In the genomic region with DNA sequence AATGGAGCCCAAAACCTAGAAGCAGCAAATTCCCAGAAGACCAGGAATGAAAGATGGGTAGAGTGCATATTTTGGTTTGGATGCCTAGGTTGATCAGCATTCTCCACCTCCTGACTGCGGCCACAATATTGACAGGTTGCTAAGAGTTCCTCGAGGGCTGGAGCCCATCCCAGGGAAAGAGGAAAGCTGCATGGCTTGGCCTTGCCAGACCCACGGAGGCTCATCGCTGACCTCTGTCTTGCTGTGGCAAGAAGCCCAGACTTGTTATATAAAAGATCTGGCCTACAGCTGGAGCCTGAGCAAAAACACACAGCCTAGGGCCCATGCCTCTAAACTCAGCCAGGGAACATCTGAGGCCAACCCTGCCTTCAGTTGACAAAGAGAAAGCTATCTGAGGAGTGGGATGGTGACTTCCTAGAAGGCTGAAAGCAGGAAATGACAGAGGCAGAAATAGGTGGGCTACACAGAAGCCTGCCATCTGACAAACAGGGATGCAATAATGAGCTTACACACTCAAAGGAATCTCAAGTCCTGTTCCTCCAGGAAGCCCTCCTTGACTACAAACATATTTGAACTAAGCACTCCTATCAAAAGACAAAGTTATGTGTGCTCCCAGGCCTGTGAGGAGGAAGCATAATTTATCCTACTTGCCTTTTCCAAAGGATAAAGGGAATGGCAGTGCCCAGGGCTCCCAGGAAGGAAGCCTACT, we compare ENCODE assay signal across 9 cellular contexts. TPM values are rescaled to one million over a fixed set of nuclear protein-coding genes. Genes with fewer than 3 reads are reported as not detected.
DNase-seq lines count a peak whose midpoint lies in the region; ATAC-seq and TF ChIP-seq lines count a peak whose summit lies in the region.
"Had no signal": no experiment of that assay in that cellular context is flagged by ENCODE, and none has a peak within 500 bp of the region (broad histone marks: within the 10 kb centered on the region; RNA-seq: fewer than 3 reads in every experiment).

No MANE protein-coding gene starts in this region.

- no peaks in the 10 kb centered on the region for H3K36me3 ChIP-seq in brain microvascular endothelial cell (replicated peaks)

- H3K27me3 Mint-ChIP-seq in immature natural killer cell (ENCODE audit: low read depth in 3 of 3) = peaks cover 0 to 1% (median 1%) of the 10 kb centered on the region in 3 donors

- CTCF ChIA-PET in GM10248 (lab: Yijun Ruan, JAX) = interaction anchor here (1.1 to 3.0 kb wide), 4 partner anchors 13 to 160 kb away, joined by 3 to 21 read pairs (median 6); a partner anchor contains a TSS

- DNase-seq in HFF-Myc (ENCODE audit: extremely low read depth, low read depth) (peak; percentile 60), brain microvascular endothelial cell (peak; percentile 40), immature natural killer cell (no peak), GM10248 (ENCODE audit: extremely low spot score) (no peak), foreskin melanocyte (no peak), retina (no peak)
- DNase-seq: activated naive CD4-positive, alpha-beta T cell treated with Interleukin-2 at 50 U/mL for 16 hours had no signal

- H3K27ac ChIP-seq in brain microvascular endothelial cell (no peak overlapping the region), skin epidermis (peak overlapping the region in 16 of 21 experiments; percentile 1 to 78 (median 42))

- POLR2A ChIA-PET in GM10248 (lab: Yijun Ruan, JAX) = interaction anchor here (0.8 to 1.1 kb wide), 2 partner anchors 33 to 34 kb away, joined by 3 read pairs; no protein-coding TSS in a partner anchor

- H3K4me3 ChIP-seq in HFF-Myc (replicated peaks; ENCODE audit: low read depth, low read length) = no peak overlapping the region
- no peak overlapping the region for H3K4me3 ChIP-seq in brain microvascular endothelial cell (ENCODE audit: low read depth, low read length)
- no peak overlapping the region for H3K4me3 ChIP-seq in skin epidermis

- H3K4me1 Mint-ChIP-seq in immature natural killer cell = peaks cover 66 to 85% of the 10 kb centered on the region in 2 donors

- peaks cover 0 to 2% (median 0%) of the 10 kb centered on the region in 6 donors for H3K9me3 Mint-ChIP-seq in immature natural killer cell

- no peak for ATAC-seq in GM19395 (IDR thresholded peaks at IDR 0.05; ENCODE audit: unreplicated experiment)

- TF ChIP-seq CTCF in HFF-Myc (IDR thresholded peaks at IDR 0.05; ENCODE audit: low read depth, low read length, missing control alignments) (no peak), brain microvascular endothelial cell (IDR thresholded peaks at IDR 0.05; ENCODE audit: low read depth, low read length, missing control alignments) (no peak), GM10248 (IDR thresholded peaks at IDR 0.05; ENCODE audit: control extremely low read depth, extremely low read depth, low read depth, missing control alignments) (no peak)

- in situ Hi-C loops in brain microvascular endothelial cell (cut with HindIII; ENCODE audit: low pct_ligation_motif_present, low sequenced_read_pairs) = no loop called here

- H3K27me3 ChIP-seq in brain microvascular endothelial cell (replicated peaks) = no peaks in the 10 kb centered on the region

- peak overlapping the region; percentile 9 to 93 (median 86) for H3K27ac Mint-ChIP-seq in immature natural killer cell

- H3K4me3 Mint-ChIP-seq in immature natural killer cell = no peak overlapping the region

- H3K36me3 Mint-ChIP-seq in immature natural killer cell = peaks cover 19 to 38% (median 27%) of the 10 kb centered on the region in 3 donors

RNA-seq across cellular contexts. Expression of a gene that starts 22.5 kb away (rescaled TPM):
- polyA plus RNA-seq in immature natural killer cell = 10 to 100 TPM; 40.5 to 69.0 (median 53.3) TPM

RNA-seq across cellular contexts. Expression of a gene that starts 33.7 kb away (rescaled TPM):
- 10 to 100 TPM; 35.3 to 68.0 (median 35.9) TPM for polyA plus RNA-seq in immature natural killer cell

RNA-seq across cellular contexts. Expression of a gene that starts 52.3 kb away (rescaled TPM):
- 100 to 1,000 TPM in 2 of 3 donors, 10 to 100 TPM in 1; 64.9 to 180 (median 105) TPM for polyA plus RNA-seq in immature natural killer cell

RNA-seq across cellular contexts. Expression of a gene that starts 58.2 kb away (rescaled TPM):
- 10 to 100 TPM; 32.3 to 67.2 (median 37.9) TPM for polyA plus RNA-seq in immature natural killer cell

Comparison
In these comparisons a context has a peak if more than half of its experiments do, and no peak if none do; other contexts are left out.
1. DNase-seq: peak in HFF-Myc (single experiment) and brain microvascular endothelial cell (single experiment); none in immature natural killer cell (0 of 3), GM10248 (single experiment), foreskin melanocyte (single experiment) and retina (single experiment).